Comparison of ENCODE assay signal across 15 cellular contexts in genomic region chr11:128738942-128739341, GRCh38. TPM values are rescaled to one million over a fixed set of nuclear protein-coding genes. Genes with fewer than 3 reads are reported as not detected.
A peak's percentile ranks its signal among the peaks of the same experiment; 100 is the strongest.
DNase-seq lines count a peak whose midpoint lies in the region; ATAC-seq and TF ChIP-seq lines count a peak whose summit lies in the region.
"Had no signal": no experiment of that assay in that cellular context is flagged by ENCODE, and none has a peak within 500 bp of the region (broad histone marks: within the 10 kb centered on the region; RNA-seq: fewer than 3 reads in every experiment).

No MANE protein-coding gene starts in this region.

- H3K23me2 ChIP-seq in H9 (ENCODE audit: insufficient read length, low read depth, low read length, poor library complexity, severe bottlenecking): no peaks in the 10 kb centered on the region

- no peak overlapping the region for H2BK12ac ChIP-seq in H9 (ENCODE audit: insufficient read length, low read depth, low read length)

- peak overlapping the region; percentile 94 for H3K27ac Mint-ChIP-seq in CD8-positive, alpha-beta T cell
- H3K27ac Mint-ChIP-seq in H9 (no peak overlapping the region), WTC11 (no peak overlapping the region), HFFc6 (no peak overlapping the region)

- peaks cover 27% of the 10 kb centered on the region for H3K36me3 Mint-ChIP-seq in CD8-positive, alpha-beta T cell
- H3K36me3 Mint-ChIP-seq in H9 (ENCODE audit: insufficient read depth in 1 of 3, low read depth in 3 of 3) (no peaks in the 10 kb centered on the region), WTC11 (no peaks in the 10 kb centered on the region), HFFc6 (ENCODE audit: low read depth) (peaks cover 22% of the 10 kb centered on the region; the same call in 1 of the 2 replicates)

- H3K4me3 ChIP-seq in CD8-positive, alpha-beta T cell (ENCODE audit: low read depth, low read length): peak overlapping the region; percentile 10
- H3K4me3 ChIP-seq in mucosa of descending colon: no peak overlapping the region
- H3K4me3 ChIP-seq in mesendoderm (ENCODE audit: low read length): no peak overlapping the region
- H3K4me3 ChIP-seq: ascending aorta had no signal

- ATAC-seq in CD8-positive, alpha-beta T cell: peak; percentile 47
- ATAC-seq in WTC11 (peak; percentile 10; the same call in 1 of the 2 replicates), mucosa of descending colon (peak; percentile 24)
- ATAC-seq: foreskin keratinocyte, sciatic nerve, SK-N-SH treated with all-trans-retinoic acid at 6 μM for 48 hours had no signal

- H4K91ac ChIP-seq in H9 (ENCODE audit: insufficient read length, low read depth, low read length): no peak overlapping the region

- no peaks in the 10 kb centered on the region for H3K27me3 ChIP-seq in CD8-positive, alpha-beta T cell (ENCODE audit: insufficient read depth, low read length)
- H3K27me3 ChIP-seq in H9 (ENCODE audit: insufficient read depth, low read length) (no peaks in the 10 kb centered on the region; the same call in 1 of the 2 replicates), mesendoderm (ENCODE audit: insufficient read depth, low read length, poor library complexity) (no peaks in the 10 kb centered on the region)
- H3K27me3 ChIP-seq: ascending aorta had no signal

- H2BK15ac ChIP-seq in H9 (ENCODE audit: low read depth, low read length): no peak overlapping the region
- H2BK15ac ChIP-seq in mesendoderm (replicated peaks; ENCODE audit: low read depth): no peak overlapping the region

- no peak overlapping the region for H3K9ac ChIP-seq in H9 (ENCODE audit: extremely low read depth, insufficient read length, low read length)
- H3K9ac ChIP-seq in mesendoderm (ENCODE audit: low read length): no peak overlapping the region

- no peak overlapping the region for H2AFZ ChIP-seq in H9 (ENCODE audit: low read length)

- POLR2A ChIA-PET in CD8-positive, alpha-beta T cell (lab: Charles Lee): interaction anchor here (0.6 to 7.9 kb wide), 9 partner anchors 10 to 45 kb away, joined by 3 to 50 read pairs (median 5); partner anchors contain the start of gene FLI1
- POLR2A ChIA-PET in WTC11 (lab: Charles Lee): no interaction called here

- no peak overlapping the region for H3K56ac ChIP-seq in H9 (ENCODE audit: insufficient read length, low read depth, low read length)
- H3K56ac ChIP-seq in mesendoderm (ENCODE audit: low read length): no peak overlapping the region

- H3K4ac ChIP-seq in H9 (ENCODE audit: low read depth, low read length): no peak overlapping the region
- H3K4ac ChIP-seq in mesendoderm (ENCODE audit: low read depth, low read length): no peak overlapping the region

- H3T11ph ChIP-seq in H9 (ENCODE audit: low read length): no peak overlapping the region

- H4K5ac ChIP-seq in H9 (ENCODE audit: insufficient read length, low read depth, low read length) (no peak overlapping the region), mesendoderm (ENCODE audit: low read length) (no peak overlapping the region)

- H2AK5ac ChIP-seq in H9 (ENCODE audit: insufficient read length, low read length) (no peak overlapping the region), mesendoderm (ENCODE audit: low read length) (no peak overlapping the region)

- H3K27me3 Mint-ChIP-seq in CD8-positive, alpha-beta T cell (ENCODE audit: low read depth): no peaks in the 10 kb centered on the region
- H3K27me3 Mint-ChIP-seq in H9 (ENCODE audit: low read depth) (peaks cover 32% of the 10 kb centered on the region), WTC11 (ENCODE audit: low read depth) (peaks cover 19% of the 10 kb centered on the region), HFFc6 (ENCODE audit: insufficient read depth) (no peaks in the 10 kb centered on the region)

- H2BK20ac ChIP-seq in H9 (ENCODE audit: low read depth, low read length, poor library complexity, severe bottlenecking): no peak overlapping the region

- CTCF ChIA-PET in CD8-positive, alpha-beta T cell (lab: Charles Lee): interaction anchor here (1.0 to 4.2 kb wide), 6 partner anchors 13 to 567 kb away, joined by 3 to 14 read pairs (median 4); no protein-coding TSS in a partner anchor
- CTCF ChIA-PET in WTC11 (lab: Charles Lee): interaction anchor here (0.6 to 1.7 kb wide), 3 partner anchors 18 to 339 kb away, joined by 3 to 4 read pairs (median 4); no protein-coding TSS in a partner anchor

- H3K18ac ChIP-seq in H9 (ENCODE audit: insufficient read length, low read depth, low read length) (peak overlapping the region; percentile 47), mesendoderm (ENCODE audit: low read length) (no peak overlapping the region)

- H3K4me3 Mint-ChIP-seq in CD8-positive, alpha-beta T cell: peak overlapping the region; percentile 67
- H3K4me3 Mint-ChIP-seq in H9 (no peak overlapping the region), WTC11 (no peak overlapping the region), HFFc6 (no peak overlapping the region)
- H3K4me3 Mint-ChIP-seq: nephron had no signal

- H3K4me2 ChIP-seq in H9 (ENCODE audit: insufficient read depth, insufficient read length, low read length): no peak overlapping the region
- no peak overlapping the region for H3K4me2 ChIP-seq in mesendoderm (ENCODE audit: low read length)

- H2BK120ac ChIP-seq in H9 (ENCODE audit: low read depth, low read length, poor library complexity, severe bottlenecking): no peak overlapping the region
- H2BK120ac ChIP-seq in mesendoderm (ENCODE audit: low read depth, low read length): no peak overlapping the region

- H3K79me2 ChIP-seq in H9 (ENCODE audit: insufficient read depth, low read length): no peaks in the 10 kb centered on the region
- no peaks in the 10 kb centered on the region for H3K79me2 ChIP-seq in mesendoderm (ENCODE audit: control insufficient read depth, insufficient read depth, low read length)

- intact Hi-C loops in CD8-positive, alpha-beta T cell (cut with DNase I, micrococcal nuclease): loop anchor here in 1 of 2 experiments (1.0 to 5.0 kb wide), 2 partner anchors 9 to 168 kb away; no protein-coding TSS in a partner anchor
- intact Hi-C loops in mucosa of descending colon (cut with DNase I, micrococcal nuclease): no loop called here

- H3K79me1 ChIP-seq in H9 (ENCODE audit: insufficient read depth, low read depth, low read length, poor library complexity, severe bottlenecking): no peaks in the 10 kb centered on the region
- H3K79me1 ChIP-seq in mesendoderm (ENCODE audit: low read length): no peaks in the 10 kb centered on the region

- no peaks in the 10 kb centered on the region for H4K20me1 ChIP-seq in H9 (ENCODE audit: control insufficient read depth, insufficient read depth, insufficient read length)

- no peak overlapping the region for H3K14ac ChIP-seq in H9 (ENCODE audit: insufficient read depth, low read length)

- H2BK5ac ChIP-seq in H9 (ENCODE audit: insufficient read length, low read length) (no peak overlapping the region), mesendoderm (ENCODE audit: low read length) (no peak overlapping the region)

- WGBS in H9 (ENCODE audit: extremely low coverage, insufficient read length, low lambda C conversion rate): no CpG with 5 or more reads among the region's 4 CpGs
- no CpG with 5 or more reads among the region's 4 CpGs for WGBS in mesendoderm (ENCODE audit: extremely low coverage, insufficient coverage, low lambda C conversion rate)

- H3K4me1 ChIP-seq in CD8-positive, alpha-beta T cell (ENCODE audit: insufficient read depth, low read length): peaks cover 81% of the 10 kb centered on the region
- H3K4me1 ChIP-seq in H9 (ENCODE audit: insufficient read depth, low read length) (peaks cover 15% of the 10 kb centered on the region; the same call in 1 of the 2 replicates), mucosa of descending colon (ENCODE audit: low read depth) (peaks cover 3% of the 10 kb centered on the region), mesendoderm (ENCODE audit: control insufficient read depth, low read depth, low read length) (peaks cover 14% of the 10 kb centered on the region)
- H3K4me1 ChIP-seq: ascending aorta, foreskin keratinocyte had no signal

- peaks cover 88% of the 10 kb centered on the region for H3K4me1 Mint-ChIP-seq in CD8-positive, alpha-beta T cell (ENCODE audit: low read depth)
- H3K4me1 Mint-ChIP-seq in H9 (peaks cover 46 to 47% of the 10 kb centered on the region in 2 experiments), WTC11 (peaks cover 44% of the 10 kb centered on the region), HFFc6 (ENCODE audit: low read depth) (peaks cover 22% of the 10 kb centered on the region)

- peak in 2 of 7 experiments; percentile 36 to 64 for DNase-seq in CD8-positive, alpha-beta T cell
- DNase-seq in H9 (no peak), WTC11 (ENCODE audit: low spot score) (no peak), mucosa of descending colon (no peak), NCI-H82 treated with DMSO at 0.1 percent for 48 hours (lab: John Stamatoyannopoulos, UW; ENCODE audit: unreplicated experiment) (no peak), HFFc6 (no peak), mesendoderm (no peak)
- DNase-seq: foreskin keratinocyte, KG1, NCI-H2081 treated with DMSO at 0.1 percent for 48 hours, substantia nigra had no signal

- no peaks in the 10 kb centered on the region for H3K36me3 ChIP-seq in CD8-positive, alpha-beta T cell (ENCODE audit: insufficient read depth, low read length)
- H3K36me3 ChIP-seq in mucosa of descending colon (ENCODE audit: low read depth): no peaks in the 10 kb centered on the region
- H3K36me3 ChIP-seq in mesendoderm (ENCODE audit: control insufficient read depth, insufficient read depth, low read length): no peaks in the 10 kb centered on the region
- H3K36me3 ChIP-seq: ascending aorta had no signal

- no peak overlapping the region for H3K27ac ChIP-seq in CD8-positive, alpha-beta T cell (ENCODE audit: low read depth, low read length)
- no peak overlapping the region for H3K27ac ChIP-seq in H9 (ENCODE audit: insufficient read length, low read depth, low read length)
- no peak overlapping the region for H3K27ac ChIP-seq in mesendoderm (ENCODE audit: low read depth, low read length)
- H3K27ac ChIP-seq: ascending aorta, foreskin keratinocyte had no signal

- no peak for TF ChIP-seq CTCF in CD8-positive, alpha-beta T cell (IDR thresholded peaks at IDR 0.05)
- TF ChIP-seq CTCF in H9 (conservative IDR thresholded peaks at IDR 0.05) (no peak), WTC11 (IDR thresholded peaks at IDR 0.05) (no peak), mucosa of descending colon (IDR thresholded peaks at IDR 0.05) (no peak), HFFc6 (IDR thresholded peaks at IDR 0.05) (no peak)

- H4K8ac ChIP-seq in H9 (replicated peaks; ENCODE audit: insufficient read length, low read depth, low read length): no peak overlapping the region
- H4K8ac ChIP-seq in mesendoderm (ENCODE audit: low read depth, low read length): no peak overlapping the region

- H3K9me3 ChIP-seq in CD8-positive, alpha-beta T cell (ENCODE audit: low read length): no peaks in the 10 kb centered on the region
- no peaks in the 10 kb centered on the region for H3K9me3 ChIP-seq in H9 (ENCODE audit: control insufficient read depth, low read depth, low read length)
- no peaks in the 10 kb centered on the region for H3K9me3 ChIP-seq in mucosa of descending colon
- H3K9me3 ChIP-seq: ascending aorta had no signal

- H3K9me3 Mint-ChIP-seq in CD8-positive, alpha-beta T cell: no peaks in the 10 kb centered on the region
- H3K9me3 Mint-ChIP-seq in H9: no peaks in the 10 kb centered on the region; a peak in 1 of 5 replicates
- no peaks in the 10 kb centered on the region for H3K9me3 Mint-ChIP-seq in WTC11
- no peaks in the 10 kb centered on the region for H3K9me3 Mint-ChIP-seq in HFFc6
- H3K9me3 Mint-ChIP-seq: nephron had no signal

- no peak overlapping the region for H3K23ac ChIP-seq in H9 (ENCODE audit: insufficient read length, low read depth, low read length)
- H3K23ac ChIP-seq in mesendoderm (ENCODE audit: low read length): no peak overlapping the region

RNA-seq across cellular contexts. Expression of gene FLI1, which starts 45.1 kb away (rescaled TPM):
- 10 to 100 TPM; 35.6 to 37.3 TPM for total RNA-seq in CD8-positive, alpha-beta T cell
- total RNA-seq in H9 (2021) (0.24 and 0.66 TPM in 2 replicates), WTC11 (2021) (0.39 to 0.63 TPM (median 0.44 TPM) in 3 replicates), mucosa of descending colon (10 to 100 TPM in 2 of 3 donors, 1 to 10 TPM in 1; 5.8 to 10.9 (median 10.1) TPM)
- 10 to 100 TPM; 11.0 to 24.2 (median 19.8) TPM for total RNA-seq in HFFc6 (2021; fragmentation: NEBNext Ultra II Directional; extraction: Animal tissue kit (Norgen Biotek cat#: 25700))
- 0.21 TPM for polyA plus RNA-seq in mesendoderm (2013, experiment 1 of 2)
- polyA plus RNA-seq in mesendoderm (2013, experiment 2 of 2): 0.25 TPM
